Comparison of ENCODE assay signal across 8 cellular contexts in the genomic region with DNA sequence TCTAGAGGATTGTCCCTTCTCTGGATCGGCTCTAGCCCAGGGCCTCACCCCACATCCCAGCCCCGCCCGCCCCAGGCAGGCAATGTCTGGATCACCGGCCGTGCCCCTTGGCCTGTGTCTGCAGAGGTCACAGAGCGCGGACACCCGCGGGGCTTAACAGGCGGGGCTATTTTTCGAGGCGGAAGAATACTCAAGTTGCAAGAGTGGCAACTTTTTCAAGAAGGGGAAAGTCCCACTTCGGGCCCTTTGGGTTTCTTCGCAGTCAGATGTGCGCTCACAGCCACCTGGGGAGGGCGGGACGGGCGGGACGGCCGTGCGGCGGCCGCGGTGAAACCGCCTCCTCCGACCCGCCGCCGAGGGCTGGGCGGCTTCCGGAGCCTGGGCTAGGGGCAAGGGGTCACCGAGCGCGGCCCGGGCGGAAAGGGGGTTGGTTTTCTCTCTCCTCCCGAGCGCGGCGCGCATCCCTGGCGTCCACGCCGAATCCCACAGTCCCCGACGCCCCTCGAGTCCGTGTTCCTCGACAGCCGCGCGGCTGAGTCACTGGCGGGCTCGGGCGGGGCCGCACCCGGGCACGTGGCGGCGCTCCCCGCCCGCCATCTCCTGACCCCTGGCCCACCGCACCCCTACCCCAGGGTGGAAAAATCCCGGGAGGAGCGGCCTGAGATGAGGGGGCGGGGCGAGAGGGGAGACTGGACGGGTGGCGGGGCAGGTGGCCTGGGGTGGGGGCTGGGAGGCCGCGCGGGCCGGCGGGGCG. TPM values are rescaled to one million over a fixed set of nuclear protein-coding genes. Genes with fewer than 3 reads are reported as not detected.
DNase-seq lines count a peak whose midpoint lies in the region; ATAC-seq and TF ChIP-seq lines count a peak whose summit lies in the region.

No MANE protein-coding gene starts in this region.

- H3K4me3 ChIP-seq in HFF-Myc (replicated peaks; ENCODE audit: low read depth, low read length) (peak overlapping the region; percentile 97), lung (peak overlapping the region; percentile 53)

- H3K9me3 Mint-ChIP-seq in activated CD4-positive, alpha-beta memory T cell treated with anti-CD3 and anti-CD28 coated beads for 36 hours = no peaks in the 10 kb centered on the region

- H3K4me1 Mint-ChIP-seq in activated CD4-positive, alpha-beta memory T cell treated with anti-CD3 and anti-CD28 coated beads for 36 hours (ENCODE audit: low read depth) = peaks cover 36% of the 10 kb centered on the region

- WGBS in lung, 2 donors = 0 to 1% methylated on average over 53 to 75 of the region's 75 CpGs

- TF ChIP-seq CTCF in HFF-Myc (IDR thresholded peaks at IDR 0.05; ENCODE audit: low read depth, low read length, missing control alignments) = no peak
- TF ChIP-seq CTCF in lung (IDR thresholded peaks at IDR 0.05; ENCODE audit: control extremely low read depth, extremely low read depth) = no peak

- peak overlapping the region; percentile 90 for H3K4me3 Mint-ChIP-seq in activated CD4-positive, alpha-beta memory T cell treated with anti-CD3 and anti-CD28 coated beads for 36 hours

- ATAC-seq in lung (ENCODE audit: insufficient read depth, low FRiP score) = peak; percentile 16

- POLR2A ChIA-PET in activated CD4-positive, alpha-beta memory T cell treated with anti-CD3 and anti-CD28 coated beads for 36 hours (lab: Charles Lee) = interaction anchor here (0.5 to 21.0 kb wide), 7 partner anchors 10 to 50 kb away, joined by 3 to 346 read pairs (median 3); a partner anchor contains a TSS

- peaks cover 3 to 20% of the 10 kb centered on the region in 2 donors for H3K4me1 ChIP-seq in lung (ENCODE audit: control insufficient read depth in 2 of 2, insufficient read depth in 2 of 2, low read length in 2 of 2)

- H3K27ac Mint-ChIP-seq in activated CD4-positive, alpha-beta memory T cell treated with anti-CD3 and anti-CD28 coated beads for 36 hours = peak overlapping the region; percentile 95

- no peaks in the 10 kb centered on the region for H3K9me3 ChIP-seq in lung (ENCODE audit: control insufficient read depth in 2 of 2, insufficient read depth in 1 of 2, low read length in 1 of 2)

- peaks cover 31% of the 10 kb centered on the region for H3K36me3 Mint-ChIP-seq in activated CD4-positive, alpha-beta memory T cell treated with anti-CD3 and anti-CD28 coated beads for 36 hours

- no peaks in the 10 kb centered on the region for H3K27me3 ChIP-seq in lung (ENCODE audit: control insufficient read depth, insufficient read depth)

- peaks cover 7 to 18% of the 10 kb centered on the region in 2 donors for H3K36me3 ChIP-seq in lung (ENCODE audit: control insufficient read depth in 2 of 2, insufficient read depth in 2 of 2, low read length in 2 of 2)

- H3K27me3 Mint-ChIP-seq in activated CD4-positive, alpha-beta memory T cell treated with anti-CD3 and anti-CD28 coated beads for 36 hours = no peaks in the 10 kb centered on the region

- DNase-seq in HFF-Myc (ENCODE audit: extremely low read depth, low read depth) (no peak), NCI-H2196 treated with DMSO at 0.1 percent for 48 hours (lab: John Stamatoyannopoulos, UW; ENCODE audit: unreplicated experiment) (peak; percentile 50), lung (ENCODE audit: low spot score) (peak; percentile 83), cerebellum (ENCODE audit: low spot score) (no peak)
- peak; percentile 85 for DNase-seq in activated CD4-positive, alpha-beta memory T cell treated with anti-CD3 and anti-CD28 coated beads for 36 hours
- peak; percentile 67 for DNase-seq in effector CD4-positive, alpha-beta T cell
- DNase-seq in stimulated activated CD8-positive, alpha-beta memory T cell treated with anti-CD3 and anti-CD28 coated beads, Interleukin-12 subunit alpha, Interleukin-12 subunit beta, amount 100 ng/mL, for 24 hours (ENCODE audit: extremely low read depth) = peak; percentile 58

- intact Hi-C loops in activated CD4-positive, alpha-beta memory T cell treated with anti-CD3 and anti-CD28 coated beads for 36 hours (cut with micrococcal nuclease) = loop anchor here (1.0 to 10.0 kb wide), 5 partner anchors 48 to 805 kb away; a partner anchor contains a TSS

- peak overlapping the region; percentile 91 to 97 for H3K27ac ChIP-seq in lung (ENCODE audit: low read depth in 1 of 2, low read length in 1 of 2)

- peak; percentile 35 for TF ChIP-seq POLR2A in GM10847 (IDR thresholded peaks at IDR 0.05; ENCODE audit: extremely low read depth, insufficient read length)

- CTCF ChIA-PET in activated CD4-positive, alpha-beta memory T cell treated with anti-CD3 and anti-CD28 coated beads for 36 hours (lab: Charles Lee) = interaction anchor here (1.0 to 1.1 kb wide), 2 partner anchors 16 to 18 kb away, joined by 3 read pairs; no protein-coding TSS in a partner anchor

RNA-seq across cellular contexts. Expression of a gene that starts 1.2 kb away (rescaled TPM):
- total RNA-seq in activated CD4-positive, alpha-beta memory T cell treated with anti-CD3 and anti-CD28 coated beads for 36 hours = 1,000 to 10,000 TPM; 1,907 to 1,923 TPM
- total RNA-seq in lung (100 to 1,000 TPM; 461 to 827 TPM), cerebellum (70.8 TPM)
- polyA plus RNA-seq in lung = 1,000 to 10,000 TPM in 1 of 2 donors, 100 to 1,000 TPM in 1; 671 to 2,264 TPM

RNA-seq across cellular contexts. Expression of a gene that starts 1.4 kb away (rescaled TPM):
- 10 to 100 TPM; 26.5 to 26.8 TPM for total RNA-seq in activated CD4-positive, alpha-beta memory T cell treated with anti-CD3 and anti-CD28 coated beads for 36 hours
- 10 to 100 TPM in 1 of 2 donors, 1 to 10 TPM in 1; 3.3 to 10.7 TPM for total RNA-seq in lung
- polyA plus RNA-seq in lung = 1 to 10 TPM; 7.2 to 9.3 TPM
- 3.3 TPM for total RNA-seq in cerebellum

RNA-seq across cellular contexts. Expression of a gene that starts 9.4 kb away (rescaled TPM):
- total RNA-seq in activated CD4-positive, alpha-beta memory T cell treated with anti-CD3 and anti-CD28 coated beads for 36 hours = 100 to 1,000 TPM; 130 to 157 TPM
- total RNA-seq in lung (100 to 1,000 TPM in 1 of 2 donors, 10 to 100 TPM in 1; 30.8 to 107 TPM), cerebellum (15.8 TPM)
- 100 to 1,000 TPM in 1 of 2 donors, 10 to 100 TPM in 1; 86.7 to 142 TPM for polyA plus RNA-seq in lung

RNA-seq across cellular contexts. Expression of a gene that starts 9.7 kb away (rescaled TPM):
- 10 to 100 TPM; 70.5 to 72.5 TPM for total RNA-seq in activated CD4-positive, alpha-beta memory T cell treated with anti-CD3 and anti-CD28 coated beads for 36 hours
- 10 to 100 TPM; 34.8 to 65.8 TPM for total RNA-seq in lung
- polyA plus RNA-seq in lung = 10 to 100 TPM; 42.5 to 72.1 TPM
- 37.2 TPM for total RNA-seq in cerebellum

RNA-seq across cellular contexts. Expression of a gene that starts 17.4 kb away (rescaled TPM):
- not detected for total RNA-seq in activated CD4-positive, alpha-beta memory T cell treated with anti-CD3 and anti-CD28 coated beads for 36 hours
- total RNA-seq in lung (under 1 TPM; 0.18 to 0.94 TPM), cerebellum (not detected)
- 1 to 10 TPM in 1 of 2 donors, under 1 TPM in 1; 0.26 to 1.4 TPM for polyA plus RNA-seq in lung

Comparison
In these comparisons a context has a peak if more than half of its experiments do, and no peak if none do; other contexts are left out.
1. DNase-seq: peak in NCI-H2196 treated with DMSO at 0.1 percent for 48 hours (single experiment), activated CD4-positive, alpha-beta memory T cell treated with anti-CD3 and anti-CD28 coated beads for 36 hours (single experiment), effector CD4-positive, alpha-beta T cell (single experiment), lung (single experiment) and stimulated activated CD8-positive, alpha-beta memory T cell treated with anti-CD3 and anti-CD28 coated beads, Interleukin-12 subunit alpha, Interleukin-12 subunit beta, amount 100 ng/mL, for 24 hours (single experiment); none in HFF-Myc (single experiment) and cerebellum (single experiment).